Comparison of ENCODE assay signal across 19 cellular contexts in the genomic region with DNA sequence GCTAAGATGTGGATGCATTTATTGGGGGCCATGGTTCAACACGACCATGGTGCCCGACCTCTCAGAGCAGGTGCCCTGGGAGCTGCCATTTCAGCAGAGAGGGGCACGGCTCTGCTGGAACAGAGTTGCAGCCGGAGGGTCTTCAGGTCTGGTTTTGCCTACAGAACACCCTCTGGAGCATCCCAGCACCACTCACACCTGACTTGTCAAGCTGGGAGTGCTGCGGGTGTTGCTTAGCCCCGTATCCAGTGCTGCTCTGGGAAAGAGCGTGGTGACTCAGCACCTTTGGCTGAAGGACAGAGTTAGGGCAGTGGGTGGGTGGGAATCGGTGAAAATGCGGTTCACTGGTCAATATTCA. TPM values are rescaled to one million over a fixed set of nuclear protein-coding genes. Genes with fewer than 3 reads are reported as not detected.
DNase-seq lines count a peak whose midpoint lies in the region; ATAC-seq, FAIRE-seq and TF ChIP-seq lines count a peak whose summit lies in the region.
"Had no signal": no experiment of that assay in that cellular context is flagged by ENCODE, and none has a peak within 500 bp of the region (broad histone marks: within the 10 kb centered on the region; RNA-seq: fewer than 3 reads in every experiment).

No MANE protein-coding gene starts in this region.

- H3K9me3 ChIP-seq in left ventricle myocardium inferior (replicated peaks), result peaks cover 10% of the 10 kb centered on the region
- no peaks in the 10 kb centered on the region for H3K9me3 ChIP-seq in K562 (replicated peaks; ENCODE audit: control insufficient read depth, insufficient read depth, low read depth, low read length)
- H3K9me3 ChIP-seq: BLaER1 had no signal

- H3K4me1 ChIP-seq in left ventricle myocardium inferior (no peaks in the 10 kb centered on the region), K562 (replicated peaks in 1 of 2; ENCODE audit: control insufficient read depth in 2 of 2, insufficient read depth in 2 of 2, low read length in 2 of 2) (no peaks in the 10 kb centered on the region; a peak in 1 of 5 replicates), mesendoderm (ENCODE audit: control insufficient read depth, low read depth, low read length) (no peaks in the 10 kb centered on the region)
- H3K4me1 ChIP-seq: BLaER1 had no signal

- H4K5ac ChIP-seq in mesendoderm (ENCODE audit: low read length), result no peak overlapping the region

- H3K27me3 ChIP-seq in left ventricle myocardium inferior (ENCODE audit: low read depth) (peaks cover 17% of the 10 kb centered on the region), K562 (ENCODE audit: control insufficient read depth in 2 of 2, insufficient read depth in 2 of 2, low read length in 2 of 2) (peaks cover 56 to 90% of the 10 kb centered on the region in 2 experiments), mesendoderm (ENCODE audit: insufficient read depth, low read length, poor library complexity) (no peaks in the 10 kb centered on the region)
- H3K27me3 ChIP-seq: BLaER1 had no signal

- H3K9me1 ChIP-seq in K562 (ENCODE audit: control insufficient read depth, insufficient read depth, low read length), result no peaks in the 10 kb centered on the region

- no peak overlapping the region for H2BK120ac ChIP-seq in mesendoderm (ENCODE audit: low read depth, low read length)

- H3K4me2 ChIP-seq in K562 (ENCODE audit: insufficient read depth, low read length), result no peak overlapping the region
- H3K4me2 ChIP-seq in mesendoderm (ENCODE audit: low read length), result no peak overlapping the region
- H3K4me2 ChIP-seq: BLaER1, GM23338 had no signal

- FAIRE-seq in K562 (lab: Jason Lieb, UNC), result no peak
- FAIRE-seq: GM12878, GM18507 had no signal

- no peak for TF ChIP-seq CTCF in left ventricle myocardium inferior (IDR thresholded peaks at IDR 0.05; ENCODE audit: borderline replicate concordance)
- no peak for TF ChIP-seq CTCF in K562 (IDR thresholded peaks at IDR 0.05 in 2 of 3, conservative IDR thresholded peaks at IDR 0.05 in 1 of 3; ENCODE audit: insufficient read depth in 2 of 3, low read depth in 1 of 3, low read length in 3 of 3)

- no peak for TF ChIP-seq EP300 in K562 (IDR thresholded peaks at IDR 0.05; ENCODE audit: low read length)

- intact Hi-C loops in cardiac septum (cut with DNase I) (no loop called here), left ventricle myocardium inferior (cut with micrococcal nuclease) (no loop called here), K562 (cut with micrococcal nuclease) (no loop called here)

- DNase-seq in cardiac septum (ENCODE audit: low spot score) (peak; percentile 71), left ventricle myocardium inferior (no peak), K562 (ENCODE audit: extremely low read depth in 1 of 4, low spot score in 3 of 4) (no peak), mesendoderm (peak; percentile 3), RKO (ENCODE audit: low spot score) (no peak), caudate nucleus (lab: John Stamatoyannopoulos, UW) (no peak)
- DNase-seq: 8988T; AML-193; CD4-positive, CD25-positive, alpha-beta regulatory T cell; DMS 273 treated with DMSO at 0.1 percent for 48 hours; H9 had no signal

- H3K4me3 ChIP-seq in left ventricle myocardium inferior (no peak overlapping the region), K562 (no peak overlapping the region), mesendoderm (ENCODE audit: low read length) (no peak overlapping the region)
- H3K4me3 ChIP-seq: BLaER1, GM12878, GM23338 had no signal

- POLR2A ChIA-PET in K562 (lab: Yijun Ruan, JAX), result interaction anchor here (0.7 kb wide), 1 partner anchor 13 kb away, joined by 3 read pairs; no protein-coding TSS in a partner anchor

- no peak overlapping the region for H2BK15ac ChIP-seq in mesendoderm (replicated peaks; ENCODE audit: low read depth)

- 6% methylated on average over 9 of the region's 9 CpGs for whole genome bisulfite sequencing in K562 (ENCODE audit: insufficient coverage, low coverage, missing lambda C conversion rate)
- no CpG with 5 or more reads among the region's 9 CpGs for WGBS in mesendoderm (ENCODE audit: extremely low coverage, insufficient coverage, low lambda C conversion rate)

- no peak for TF ChIP-seq RAD21 in K562 (CRISPR knock-in tag; conservative IDR thresholded peaks at IDR 0.05 in 1 of 2, IDR thresholded peaks at IDR 0.05 in 1 of 2)

- H3K23ac ChIP-seq in mesendoderm (ENCODE audit: low read length), result no peak overlapping the region

- no peaks in the 10 kb centered on the region for H3K79me1 ChIP-seq in mesendoderm (ENCODE audit: low read length)

- H2AK5ac ChIP-seq in mesendoderm (ENCODE audit: low read length), result no peak overlapping the region

- ATAC-seq in K562 (peak; percentile 35; the same call in 1 of the 3 replicates), GM21367 (IDR thresholded peaks at IDR 0.05; ENCODE audit: unreplicated experiment) (no peak)
- ATAC-seq: GM12878, GM23338 had no signal

- no peak overlapping the region for H2AFZ ChIP-seq in K562 (ENCODE audit: low read depth, low read length)
- H2AFZ ChIP-seq: GM23338 had no signal

- no peak overlapping the region for H3K56ac ChIP-seq in mesendoderm (ENCODE audit: low read length)

- H4K8ac ChIP-seq in mesendoderm (ENCODE audit: low read depth, low read length), result no peak overlapping the region

- no peak overlapping the region for H2BK5ac ChIP-seq in mesendoderm (ENCODE audit: low read length)

- H3K9ac ChIP-seq in K562 (ENCODE audit: insufficient read depth in 1 of 2, low read depth in 2 of 2, low read length in 2 of 2) (no peak overlapping the region), mesendoderm (ENCODE audit: low read length) (no peak overlapping the region)
- H3K9ac ChIP-seq: BLaER1 had no signal

- H3K4ac ChIP-seq in mesendoderm (ENCODE audit: low read depth, low read length), result no peak overlapping the region

- in situ Hi-C loops in K562 (cut with MboI), result no loop called here

- H3K27ac ChIP-seq in left ventricle myocardium inferior (replicated peaks) (no peak overlapping the region), K562 (ENCODE audit: extremely low read depth, low read depth, low read length) (no peak overlapping the region), mesendoderm (ENCODE audit: low read depth, low read length) (no peak overlapping the region), caudate nucleus (ENCODE audit: low read depth, low read length) (no peak overlapping the region)
- H3K27ac ChIP-seq: BLaER1 had no signal

- H3K36me3 ChIP-seq in left ventricle myocardium inferior (no peaks in the 10 kb centered on the region), K562 (ENCODE audit: control insufficient read depth, insufficient read depth, low read length) (no peaks in the 10 kb centered on the region), mesendoderm (ENCODE audit: control insufficient read depth, insufficient read depth, low read length) (no peaks in the 10 kb centered on the region)
- H3K36me3 ChIP-seq: BLaER1 had no signal

- H4K20me1 ChIP-seq in K562 (replicated peaks; ENCODE audit: control insufficient read depth, insufficient read depth, low read length), result 0 out of 2 replicates have a peak, but pooled peaks cover 6% of the 10 kb centered on the region
- H4K20me1 ChIP-seq: BLaER1 had no signal

- BruUV-seq in K562 (replicated peaks; lab: Mats Ljungman, UMichigan), result no TSS peak

- no peak for TF ChIP-seq POLR2A in K562 (conservative IDR thresholded peaks at IDR 0.05)

- H3K79me2 ChIP-seq in K562 (ENCODE audit: control insufficient read depth, insufficient read depth, low read length), result no peaks in the 10 kb centered on the region
- H3K79me2 ChIP-seq in mesendoderm (ENCODE audit: control insufficient read depth, insufficient read depth, low read length), result no peaks in the 10 kb centered on the region

- CTCF ChIA-PET in K562 (lab: Yijun Ruan, JAX; ENCODE audit: low intra/inter-chr PET ratio), result no interaction called here

- H3K18ac ChIP-seq in mesendoderm (ENCODE audit: low read length), result no peak overlapping the region

TF ChIP-seq in K562, 482 proteins besides CTCF, POLR2A, EP300 and RAD21 (continues in another document):
- TF ChIP-seq DACH1 (IDR thresholded peaks at IDR 0.05; ENCODE audit: partially characterized antibody) (no peak), ZNF586 (CRISPR knock-in tag; conservative IDR thresholded peaks at IDR 0.05) (no peak), ZFP1 (CRISPR knock-in tag; IDR thresholded peaks at IDR 0.05) (no peak), ZNF551 (CRISPR knock-in tag; IDR thresholded peaks at IDR 0.05) (no peak)
- TF ChIP-seq, protein P1, sequence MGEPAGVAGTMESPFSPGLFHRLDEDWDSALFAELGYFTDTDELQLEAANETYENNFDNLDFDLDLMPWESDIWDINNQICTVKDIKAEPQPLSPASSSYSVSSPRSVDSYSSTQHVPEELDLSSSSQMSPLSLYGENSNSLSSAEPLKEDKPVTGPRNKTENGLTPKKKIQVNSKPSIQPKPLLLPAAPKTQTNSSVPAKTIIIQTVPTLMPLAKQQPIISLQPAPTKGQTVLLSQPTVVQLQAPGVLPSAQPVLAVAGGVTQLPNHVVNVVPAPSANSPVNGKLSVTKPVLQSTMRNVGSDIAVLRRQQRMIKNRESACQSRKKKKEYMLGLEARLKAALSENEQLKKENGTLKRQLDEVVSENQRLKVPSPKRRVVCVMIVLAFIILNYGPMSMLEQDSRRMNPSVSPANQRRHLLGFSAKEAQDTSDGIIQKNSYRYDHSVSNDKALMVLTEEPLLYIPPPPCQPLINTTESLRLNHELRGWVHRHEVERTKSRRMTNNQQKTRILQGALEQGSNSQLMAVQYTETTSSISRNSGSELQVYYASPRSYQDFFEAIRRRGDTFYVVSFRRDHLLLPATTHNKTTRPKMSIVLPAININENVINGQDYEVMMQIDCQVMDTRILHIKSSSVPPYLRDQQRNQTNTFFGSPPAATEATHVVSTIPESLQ (CRISPR knock-in tag; IDR thresholded peaks at IDR 0.05), result no peak

RNA-seq across cellular contexts. Expression of gene IRX4, which starts 36.5 kb away (rescaled TPM):
- total RNA-seq in cardiac septum (12.1 TPM), left ventricle myocardium inferior (18.6 TPM), K562 (2014; rRNA removed) (not detected in 2 replicates), K562 (2014; rRNA removed; fragmentation: Illumina TruSeq; extraction: Trizol) (not detected in 2 replicates), K562 (2015; rRNA removed; fragmentation: Illumina TruSeq; extraction: Trizol) (not detected in 2 replicates), K562 (2021) (not detected in 2 replicates)
- 0.21 TPM in 1 of 2 replicates, not detected in the other for total RNA-seq in K562 (2011; cell fraction: chromatin; rRNA removed; ENCODE audit: low replicate concordance)
- total RNA-seq in K562 (2011; cell fraction: nucleolus; rRNA removed), result not detected in 2 replicates
- total RNA-seq in K562 (2011; cell fraction: nucleoplasm; rRNA removed), result not detected in 2 replicates
- polyA plus RNA-seq in K562 (2011; rRNA removed) (not detected in 2 replicates), K562 (2014; fragmentation: Illumina TruSeq; extraction: Trizol) (not detected in 2 replicates), K562 (2014; fragmentation: Nextera tagmentation; extraction: Ambion mirVana) (not detected), K562 (2014; rRNA removed) (not detected in 2 replicates)
- polyA plus RNA-seq in K562 (2011; cell fraction: cytosol; rRNA removed), result not detected in 2 replicates
- polyA plus RNA-seq in K562 (2011; cell fraction: nucleus; rRNA removed), result 0.10 TPM in 1 of 2 replicates, not detected in the other
- polyA plus RNA-seq in K562 (2012), result 0.11 TPM in 1 of 2 replicates, not detected in the other
- polyA minus RNA-seq in K562 (2011; rRNA and poly(A)+ RNA removed), result not detected in 2 replicates
- not detected in 2 replicates for polyA minus RNA-seq in K562 (2011; cell fraction: cytosol; rRNA and poly(A)+ RNA removed)
- polyA minus RNA-seq in K562 (2011; cell fraction: nucleus; rRNA and poly(A)+ RNA removed), result 0.11 TPM in 1 of 2 replicates, not detected in the other
- polyA plus RNA-seq in mesendoderm (2013, experiment 1 of 2), result 0.51 TPM
- polyA plus RNA-seq in mesendoderm (2013, experiment 2 of 2), result 0.48 TPM
- total RNA-seq: CD4-positive, CD25-positive, alpha-beta regulatory T cell; G401; GM12878; HT-29 had no signal
- polyA plus RNA-seq: CD4-positive, CD25-positive, alpha-beta regulatory T cell; GM12878; IgD-negative memory B cell had no signal

Comparison
In these comparisons a context has a peak if more than half of its experiments do, and no peak if none do; other contexts are left out.
1. DNase-seq: peak in cardiac septum (single experiment) and mesendoderm (single experiment); none in left ventricle myocardium inferior (single experiment), K562 (0 of 4), RKO (single experiment) and caudate nucleus (0 of 61).
2. RNA of gene IRX4, which starts 36.5 kb away (total RNA-seq): 18.6 TPM in left ventricle myocardium inferior (single experiment) and 12.1 TPM in cardiac septum (single experiment); 0.21 TPM in K562; every median in the first group is over 10 times any median in the second.